ENCODE assay signal across 8 cellular contexts in the genomic region with DNA sequence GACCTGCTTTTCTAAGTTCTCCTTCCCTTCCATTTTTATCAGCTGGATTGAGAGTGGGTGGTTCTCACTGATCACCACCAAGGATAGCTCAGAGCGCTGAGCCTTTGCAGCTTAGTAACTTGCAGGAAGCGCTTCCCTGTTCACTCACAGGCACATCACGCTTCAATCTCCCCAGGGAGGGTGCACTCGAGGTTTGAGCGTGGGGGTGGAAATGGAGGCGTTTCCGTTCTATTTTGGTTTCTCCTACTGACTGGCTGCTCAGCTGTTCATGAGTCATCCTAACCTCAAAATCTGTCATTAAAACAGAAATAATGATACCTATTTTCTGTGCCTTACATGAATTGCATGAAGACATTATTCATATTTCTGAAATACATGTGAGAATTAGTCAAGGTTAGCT.
DNase-seq lines count a peak whose midpoint lies in the region; ATAC-seq and TF ChIP-seq lines count a peak whose summit lies in the region.

No MANE protein-coding gene starts in this region.

- H3K9me3 Mint-ChIP-seq in activated CD8-positive, alpha-beta T cell treated with anti-CD3 and anti-CD28 coated beads, Interleukin-2, amount 10 ng/mL, durations not matched to agents 7 days and 5 days (ENCODE audit: insufficient read depth): no peaks in the 10 kb centered on the region
- H3K9me3 Mint-ChIP-seq in naive B cell: peaks cover 0 to 5% (median 0%) of the 10 kb centered on the region in 7 donors

- H3K9me3 ChIP-seq in AG04450 (ENCODE audit: control insufficient read depth, insufficient read depth, low read length): peaks cover 2% of the 10 kb centered on the region; the same call in 1 of the 2 replicates

- no peak overlapping the region for H3K4me3 ChIP-seq in AG04450 (ENCODE audit: low read depth, low read length)
- H3K4me3 ChIP-seq in epithelial cell of proximal tubule (ENCODE audit: low read depth, low read length): no peak overlapping the region

- peak; percentile 98 for ATAC-seq in GM18867 (IDR thresholded peaks at IDR 0.05; ENCODE audit: unreplicated experiment)
- ATAC-seq in HG03039 (IDR thresholded peaks at IDR 0.05; ENCODE audit: unreplicated experiment): peak; percentile 98
- peak; percentile 89 for ATAC-seq in activated CD8-positive, alpha-beta T cell treated with anti-CD3 and anti-CD28 coated beads, Interleukin-2, amount 10 ng/mL, durations not matched to agents 7 days and 5 days
- ATAC-seq in naive B cell (ENCODE audit: low read depth in 2 of 2): peak; percentile 96 to 98

- POLR2A ChIA-PET in AG04450 (lab: Yijun Ruan, JAX): interaction anchor here (0.6 to 1.7 kb wide), 3 partner anchors 9 to 298 kb away, joined by 3 read pairs; no protein-coding TSS in a partner anchor
- POLR2A ChIA-PET in activated CD8-positive, alpha-beta T cell treated with anti-CD3 and anti-CD28 coated beads, Interleukin-2, amount 10 ng/mL, durations not matched to agents 7 days and 5 days (lab: Charles Lee): no interaction called here

- H3K27me3 ChIP-seq in AG04450 (ENCODE audit: control insufficient read depth, insufficient read depth, low read length): no peaks in the 10 kb centered on the region

- DNase-seq in AG04450 (ENCODE audit: low read depth, low spot score): peak; percentile 84
- DNase-seq in NCI-H345 (lab: John Stamatoyannopoulos, UW): peak; percentile 51
- peak; percentile 71 for DNase-seq in activated CD8-positive, alpha-beta T cell treated with anti-CD3 and anti-CD28 coated beads, Interleukin-2, amount 10 ng/mL, durations not matched to agents 7 days and 5 days
- peak; percentile 89 for DNase-seq in epithelial cell of proximal tubule (ENCODE audit: low read depth)
- peak; percentile 59 for DNase-seq in naive B cell
- DNase-seq in stimulated activated naive CD4-positive, alpha-beta T cell treated with Interleukin-2 at 50 U/mL for 16 hours (lab: John Stamatoyannopoulos, UW): peak; percentile 31

- TF ChIP-seq CTCF in AG04450 (IDR thresholded peaks at IDR 0.05; ENCODE audit: low read depth, low read length) (no peak), epithelial cell of proximal tubule (conservative IDR thresholded peaks at IDR 0.05; ENCODE audit: low read depth, low read length) (no peak)

- no peak overlapping the region for H3K4me3 Mint-ChIP-seq in activated CD8-positive, alpha-beta T cell treated with anti-CD3 and anti-CD28 coated beads, Interleukin-2, amount 10 ng/mL, durations not matched to agents 7 days and 5 days
- peak overlapping the region in 5 of 8 donors; percentile 37 to 75 (median 47) for H3K4me3 Mint-ChIP-seq in naive B cell

- H3K36me3 Mint-ChIP-seq in activated CD8-positive, alpha-beta T cell treated with anti-CD3 and anti-CD28 coated beads, Interleukin-2, amount 10 ng/mL, durations not matched to agents 7 days and 5 days (ENCODE audit: low read depth): no peaks in the 10 kb centered on the region
- H3K36me3 Mint-ChIP-seq in naive B cell: no peaks in the 10 kb centered on the region

- H3K27ac Mint-ChIP-seq in activated CD8-positive, alpha-beta T cell treated with anti-CD3 and anti-CD28 coated beads, Interleukin-2, amount 10 ng/mL, durations not matched to agents 7 days and 5 days: no peak overlapping the region
- peak overlapping the region in 4 of 6 donors; percentile 9 to 65 (median 44) for H3K27ac Mint-ChIP-seq in naive B cell

- H3K4me1 Mint-ChIP-seq in activated CD8-positive, alpha-beta T cell treated with anti-CD3 and anti-CD28 coated beads, Interleukin-2, amount 10 ng/mL, durations not matched to agents 7 days and 5 days (ENCODE audit: low read depth): peaks cover 13% of the 10 kb centered on the region
- peaks cover 21 to 25% (median 22%) of the 10 kb centered on the region in 3 donors for H3K4me1 Mint-ChIP-seq in naive B cell

- peaks cover 5% of the 10 kb centered on the region for H3K27me3 Mint-ChIP-seq in activated CD8-positive, alpha-beta T cell treated with anti-CD3 and anti-CD28 coated beads, Interleukin-2, amount 10 ng/mL, durations not matched to agents 7 days and 5 days (ENCODE audit: low read depth)
- peaks cover 0 to 8% (median 0%) of the 10 kb centered on the region in 3 donors for H3K27me3 Mint-ChIP-seq in naive B cell

- CTCF ChIA-PET in AG04450 (lab: Charles Lee): interaction anchor here (1.1 to 3.1 kb wide), 3 partner anchors 294 to 370 kb away, joined by 3 to 12 read pairs (median 4); no protein-coding TSS in a partner anchor
- CTCF ChIA-PET in activated CD8-positive, alpha-beta T cell treated with anti-CD3 and anti-CD28 coated beads, Interleukin-2, amount 10 ng/mL, durations not matched to agents 7 days and 5 days (lab: Charles Lee): no interaction called here

- H3K27ac ChIP-seq in AG04450 (ENCODE audit: low read depth, low read length): no peak overlapping the region

Comparison
In these comparisons a context has a peak if more than half of its experiments do, and no peak if none do; other contexts are left out.
1. DNase-seq: peak in every context shown above with its lines; median percentile 89 in epithelial cell of proximal tubule; 84 in AG04450; 71 in activated CD8-positive, alpha-beta T cell treated with anti-CD3 and anti-CD28 coated beads, Interleukin-2, amount 10 ng/mL, durations not matched to agents 7 days and 5 days; 59 in naive B cell; 51 in NCI-H345; 31 in stimulated activated naive CD4-positive, alpha-beta T cell treated with Interleukin-2 at 50 U/mL for 16 hours.